ENCODE assay signal across 1 cellular context in genomic region chr19:53102701-53103140, GRCh38.
TF ChIP-seq lines count a peak whose summit lies in the region.

No MANE protein-coding gene starts in this region.

TF ChIP-seq in K562, 482 proteins besides CTCF, POLR2A, EP300 and RAD21 (continues in another document):
- TF ChIP-seq HNRNPK (IDR thresholded peaks at IDR 0.05; ENCODE audit: low read depth, low read length, poor library complexity, severe bottlenecking), result no peak
- TF ChIP-seq PHF20 (IDR thresholded peaks at IDR 0.05; ENCODE audit: partially characterized antibody), result no peak
- no peak for TF ChIP-seq PURB (CRISPR knock-in tag; IDR thresholded peaks at IDR 0.05; ENCODE audit: low read depth)
- TF ChIP-seq PKNOX1 (IDR thresholded peaks at IDR 0.05), result no peak
- TF ChIP-seq SREBF1 (IDR thresholded peaks at IDR 0.05; ENCODE audit: borderline replicate concordance, low read depth, low read length), result no peak
- TF ChIP-seq ZNF444 (CRISPR knock-in tag; IDR thresholded peaks at IDR 0.05), result no peak
- no peak for TF ChIP-seq ZNF133 (CRISPR knock-in tag; IDR thresholded peaks at IDR 0.05)
- TF ChIP-seq CBX2 (IDR thresholded peaks at IDR 0.05; ENCODE audit: insufficient read depth, low read length, poor library complexity, severe bottlenecking), result no peak
- 0 out of 4 replicates have a peak, but pooled peaks of 1 of the 2 experiments have one; percentile 37 for TF ChIP-seq ZNF639 (CRISPR knock-in tag; conservative IDR thresholded peaks at IDR 0.05 in 1 of 2, IDR thresholded peaks at IDR 0.05 in 1 of 2)
- no peak for TF ChIP-seq BRD9 (IDR thresholded peaks at IDR 0.05; ENCODE audit: low read depth, partially characterized antibody)
- no peak for TF ChIP-seq MBD1 (CRISPR knock-in tag; IDR thresholded peaks at IDR 0.05)
- no peak for TF ChIP-seq MTA1 (IDR thresholded peaks at IDR 0.05; ENCODE audit: borderline replicate concordance)
- no peak for TF ChIP-seq ZBED1 (IDR thresholded peaks at IDR 0.05)
- no peak; the same call in 1 of the 2 replicates for TF ChIP-seq SP1 (CRISPR knock-in tag; IDR thresholded peaks at IDR 0.05)
- 0 out of 2 replicates have a peak, but pooled peaks have one; percentile 3 for TF ChIP-seq CXXC5 (CRISPR knock-in tag; IDR thresholded peaks at IDR 0.05)
- no peak for TF ChIP-seq NFATC3 (IDR thresholded peaks at IDR 0.05)
- TF ChIP-seq ZBTB1 (CRISPR knock-in tag; IDR thresholded peaks at IDR 0.05; ENCODE audit: borderline replicate concordance, low read depth), result no peak
- TF ChIP-seq HOMEZ (CRISPR knock-in tag; IDR thresholded peaks at IDR 0.05), result no peak
- TF ChIP-seq RERE (CRISPR knock-in tag; IDR thresholded peaks at IDR 0.05; ENCODE audit: borderline replicate concordance), result no peak
- no peak for TF ChIP-seq ZNF143 (CRISPR knock-in tag; IDR thresholded peaks at IDR 0.05)
- TF ChIP-seq KLF10 (CRISPR knock-in tag; IDR thresholded peaks at IDR 0.05), result no peak
- no peak for TF ChIP-seq FOXM1 (IDR thresholded peaks at IDR 0.05; ENCODE audit: low read depth)
- no peak for TF ChIP-seq FOXM1 (CRISPR knock-in tag; IDR thresholded peaks at IDR 0.05; ENCODE audit: low read depth)
- no peak for TF ChIP-seq ZBTB9 (CRISPR knock-in tag; IDR thresholded peaks at IDR 0.05)
- TF ChIP-seq KDM4B (IDR thresholded peaks at IDR 0.05; ENCODE audit: borderline replicate concordance in 2 of 2, low read depth in 1 of 2), result no peak
- no peak for TF ChIP-seq NELFE (IDR thresholded peaks at IDR 0.05; ENCODE audit: insufficient read depth, insufficient read length)
- TF ChIP-seq ZNF586 (CRISPR knock-in tag; conservative IDR thresholded peaks at IDR 0.05), result no peak
- TF ChIP-seq CC2D1A (IDR thresholded peaks at IDR 0.05), result no peak
- no peak for TF ChIP-seq GABPA (tag; conservative IDR thresholded peaks at IDR 0.05; ENCODE audit: low read depth)
- TF ChIP-seq ZNF146 (CRISPR knock-in tag; IDR thresholded peaks at IDR 0.05; ENCODE audit: unreplicated experiment), result no peak
- no peak for TF ChIP-seq AFF4 (CRISPR knock-in tag; IDR thresholded peaks at IDR 0.05)
- no peak for TF ChIP-seq XRCC3 (IDR thresholded peaks at IDR 0.05)
- no peak for TF ChIP-seq LEF1 (IDR thresholded peaks at IDR 0.05)
- no peak for TF ChIP-seq ZNF76 (CRISPR knock-in tag; IDR thresholded peaks at IDR 0.05; ENCODE audit: borderline replicate concordance)
- no peak for TF ChIP-seq MNT (conservative IDR thresholded peaks at IDR 0.05)
- no peak for TF ChIP-seq ZFP1 (CRISPR knock-in tag; IDR thresholded peaks at IDR 0.05)
- TF ChIP-seq YBX1 (IDR thresholded peaks at IDR 0.05), result no peak
- no peak for TF ChIP-seq GATA2 (CRISPR knock-in tag; IDR thresholded peaks at IDR 0.05)
- TF ChIP-seq RUNX1 (IDR thresholded peaks at IDR 0.05; ENCODE audit: low read depth), result no peak
- no peak for TF ChIP-seq MYC (IDR thresholded peaks at IDR 0.05; ENCODE audit: low read depth, low read length)
- TF ChIP-seq MYC (CRISPR knock-in tag; IDR thresholded peaks at IDR 0.05; ENCODE audit: borderline replicate concordance, low read depth), result no peak
- TF ChIP-seq CBFB (CRISPR knock-in tag; IDR thresholded peaks at IDR 0.05), result 0 out of 2 replicates have a peak, but pooled peaks have one; percentile 10
- TF ChIP-seq CHD4 (IDR thresholded peaks at IDR 0.05; ENCODE audit: insufficient read depth, insufficient replicate concordance, low read depth, low read length, poor library complexity, severe bottlenecking), result no peak
